In the genomic region with DNA sequence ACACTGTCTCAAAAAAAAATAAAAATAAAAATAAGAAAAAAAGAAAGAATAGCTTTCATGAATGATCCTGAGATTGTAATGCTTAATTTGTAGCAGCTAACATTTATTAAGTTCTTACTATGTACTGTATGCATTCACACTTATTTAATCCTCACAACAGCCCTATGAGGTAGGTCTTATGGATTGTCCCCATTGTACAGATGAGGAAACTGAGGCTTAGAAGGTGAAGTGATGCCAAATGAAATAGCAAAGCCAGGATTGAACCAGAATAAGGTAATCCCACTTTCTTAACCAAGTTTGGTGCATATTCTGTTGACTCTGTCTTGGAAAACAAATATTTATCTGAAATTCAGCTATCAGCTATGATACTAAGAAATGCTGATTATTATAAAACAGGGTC, we compare ENCODE assay signal across 1 cellular context.
A peak's percentile ranks its signal among the peaks of the same experiment; 100 is the strongest.
TF ChIP-seq lines count a peak whose summit lies in the region.

No MANE protein-coding gene starts in this region.

TF ChIP-seq in K562, 482 proteins besides CTCF, POLR2A, EP300 and RAD21:
- TF ChIP-seq MECOM (CRISPR knock-in tag; IDR thresholded peaks at IDR 0.05) (no peak), ZNF764 (CRISPR knock-in tag; IDR thresholded peaks at IDR 0.05; ENCODE audit: low read depth) (no peak), RBM25 (IDR thresholded peaks at IDR 0.05; ENCODE audit: low read depth, low read length, severe bottlenecking) (peak; percentile 95), HDAC2 (IDR thresholded peaks at IDR 0.05) (peak; percentile 53; the same call in 1 of the 2 replicates), ZNF347 (CRISPR knock-in tag; IDR thresholded peaks at IDR 0.05; ENCODE audit: low read depth) (no peak), ADNP (tag; IDR thresholded peaks at IDR 0.05) (peak; percentile 81), KDM1A (IDR thresholded peaks at IDR 0.05) (peak; percentile 30 to 38; a peak in 1 of 4 replicates), ZNF445 (CRISPR knock-in tag; IDR thresholded peaks at IDR 0.05; ENCODE audit: low read depth) (no peak), HDAC1 (IDR thresholded peaks at IDR 0.05) (no peak), C11orf30 (IDR thresholded peaks at IDR 0.05; ENCODE audit: low read depth) (peak; percentile 27; the same call in 1 of the 2 replicates), CREB3 (tag; conservative IDR thresholded peaks at IDR 0.05; ENCODE audit: low read depth) (no peak), SMC3 (conservative IDR thresholded peaks at IDR 0.05; ENCODE audit: insufficient read depth, low read depth, low read length) (no peak), SOX6 (IDR thresholded peaks at IDR 0.05) (no peak), POLR2G (IDR thresholded peaks at IDR 0.05; ENCODE audit: low read depth, low read length) (no peak), TAF7 (tag; IDR thresholded peaks at IDR 0.05) (no peak), RCOR1 (IDR thresholded peaks at IDR 0.05; ENCODE audit: borderline replicate concordance in 1 of 2, low read depth in 2 of 2, low read length in 2 of 2) (peak in 1 of 2 experiments; percentile 51; a peak in 1 of 4 replicates), HOXB6 (CRISPR knock-in tag; IDR thresholded peaks at IDR 0.05; ENCODE audit: borderline replicate concordance) (no peak), GTF2A2 (tag; IDR thresholded peaks at IDR 0.05) (no peak), TCF3 (CRISPR knock-in tag; IDR thresholded peaks at IDR 0.05) (no peak), HMG20B (CRISPR knock-in tag; IDR thresholded peaks at IDR 0.05) (no peak), RBFOX2 (IDR thresholded peaks at IDR 0.05; ENCODE audit: low read depth, low read length) (no peak), ZNF316 (IDR thresholded peaks at IDR 0.05) (peak; percentile 36; the same call in 1 of the 2 replicates), BCOR (IDR thresholded peaks at IDR 0.05) (peak; percentile 68)
TF ChIP-seq in K562: peak in this region for 8.
